In the genomic region with DNA sequence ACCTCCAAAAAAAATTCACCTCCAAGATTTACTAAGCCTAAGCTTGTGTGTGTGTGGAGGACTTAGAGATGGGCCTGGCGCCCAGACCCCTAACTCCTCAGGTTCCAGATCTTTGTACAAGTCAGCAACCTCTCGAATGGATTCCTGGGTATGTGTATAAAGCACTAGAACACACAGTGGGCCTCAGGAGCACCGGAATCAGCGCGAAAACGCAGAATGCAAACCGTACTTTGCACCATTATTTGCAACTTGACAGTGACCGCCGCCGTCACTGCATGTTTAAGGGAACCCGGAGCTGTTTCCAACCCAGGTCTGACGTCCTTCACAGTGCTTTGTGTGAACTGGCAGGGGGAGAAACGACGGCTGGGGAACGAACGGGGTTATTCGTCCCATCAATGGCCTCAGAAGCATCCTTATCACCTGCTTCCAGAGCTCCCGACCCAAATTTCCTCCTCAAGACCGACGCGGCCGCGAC, we compare ENCODE assay signal across 8 cellular contexts. TPM values are rescaled to one million over a fixed set of nuclear protein-coding genes. Genes with fewer than 3 reads are reported as not detected.
DNase-seq lines count a peak whose midpoint lies in the region; ATAC-seq and TF ChIP-seq lines count a peak whose summit lies in the region.

No MANE protein-coding gene starts in this region.

- H3K4me3 Mint-ChIP-seq in activated CD4-positive, alpha-beta T cell treated with anti-CD3 and anti-CD28 coated beads for 36 hours: peak overlapping the region; percentile 80
- peak overlapping the region; percentile 79 for H3K4me3 Mint-ChIP-seq in chondrocyte (ENCODE audit: unreplicated experiment)

- no peak for TF ChIP-seq POLR2A in upper lobe of left lung (IDR thresholded peaks at IDR 0.05)

- peak; percentile 18 for ATAC-seq in activated CD4-positive, alpha-beta T cell treated with anti-CD3 and anti-CD28 coated beads for 36 hours
- ATAC-seq in upper lobe of left lung (ENCODE audit: low FRiP score in 2 of 2): no peak

- H3K27ac ChIP-seq in upper lobe of left lung: peak overlapping the region; percentile 91 to 98 (median 96)

- peak overlapping the region; percentile 49 for H3K27ac Mint-ChIP-seq in activated CD4-positive, alpha-beta T cell treated with anti-CD3 and anti-CD28 coated beads for 36 hours
- peak overlapping the region; percentile 76 for H3K27ac Mint-ChIP-seq in chondrocyte (ENCODE audit: unreplicated experiment)

- WGBS in upper lobe of left lung, 2 donors: 6 to 12% methylated on average over 4 to 23 of the region's 23 CpGs

- peak; percentile 46 for DNase-seq in activated CD4-positive, alpha-beta T cell treated with anti-CD3 and anti-CD28 coated beads for 36 hours
- DNase-seq in activated CD4-positive, alpha-beta T cell treated with anti-CD3 and anti-CD28 coated beads for 1 hour: no peak
- DNase-seq in MG63 (no peak), chondrocyte (ENCODE audit: low spot score) (no peak), medulla oblongata (ENCODE audit: extremely low spot score) (peak; percentile 11), upper lobe of left lung (no peak), NCI-H510A (lab: John Stamatoyannopoulos, UW) (no peak), T-helper 9 cell (no peak)

- H3K36me3 ChIP-seq in MG63: peaks cover 59% of the 10 kb centered on the region
- peaks cover 25 to 59% (median 55%) of the 10 kb centered on the region in 4 donors for H3K36me3 ChIP-seq in upper lobe of left lung

- H3K27me3 ChIP-seq in MG63 (no peaks in the 10 kb centered on the region), upper lobe of left lung (no peaks in the 10 kb centered on the region)

- POLR2A ChIA-PET in activated CD4-positive, alpha-beta T cell treated with anti-CD3 and anti-CD28 coated beads for 36 hours (lab: Charles Lee): interaction anchor here (0.5 kb wide), 1 partner anchor 40 kb away, joined by 6 read pairs; no protein-coding TSS in a partner anchor

- CTCF ChIA-PET in activated CD4-positive, alpha-beta T cell treated with anti-CD3 and anti-CD28 coated beads for 36 hours (lab: Charles Lee): interaction anchor here (0.6 to 2.7 kb wide), 5 partner anchors 10 to 416 kb away, joined by 3 to 6 read pairs (median 4); partner anchors contain the start of gene ZNF551

- peaks cover 29% of the 10 kb centered on the region for H3K4me1 Mint-ChIP-seq in activated CD4-positive, alpha-beta T cell treated with anti-CD3 and anti-CD28 coated beads for 36 hours
- H3K4me1 Mint-ChIP-seq in chondrocyte (ENCODE audit: low read depth): peaks cover 31% of the 10 kb centered on the region

- peaks cover 90% of the 10 kb centered on the region for H3K36me3 Mint-ChIP-seq in activated CD4-positive, alpha-beta T cell treated with anti-CD3 and anti-CD28 coated beads for 36 hours (ENCODE audit: low read depth)
- H3K36me3 Mint-ChIP-seq in chondrocyte (ENCODE audit: low read depth): peaks cover 81% of the 10 kb centered on the region

- peaks cover 14 to 25% (median 18%) of the 10 kb centered on the region in 4 donors for H3K4me1 ChIP-seq in upper lobe of left lung

- H3K9me3 ChIP-seq in MG63: peaks cover 70% of the 10 kb centered on the region
- H3K9me3 ChIP-seq in upper lobe of left lung: peaks cover 8 to 71% (median 62%) of the 10 kb centered on the region in 4 donors

- H3K27me3 Mint-ChIP-seq in activated CD4-positive, alpha-beta T cell treated with anti-CD3 and anti-CD28 coated beads for 36 hours: no peaks in the 10 kb centered on the region
- no peaks in the 10 kb centered on the region for H3K27me3 Mint-ChIP-seq in chondrocyte (ENCODE audit: low read depth)

- TF ChIP-seq EP300 in upper lobe of left lung (IDR thresholded peaks at IDR 0.05): no peak

- peak overlapping the region; percentile 89 for H3K4me3 ChIP-seq in MG63
- peak overlapping the region; percentile 86 to 97 (median 96) for H3K4me3 ChIP-seq in upper lobe of left lung

- TF ChIP-seq CTCF in chondrocyte (IDR thresholded peaks at IDR 0.05) (no peak), upper lobe of left lung (IDR thresholded peaks at IDR 0.05) (no peak)

- H3K9me3 Mint-ChIP-seq in activated CD4-positive, alpha-beta T cell treated with anti-CD3 and anti-CD28 coated beads for 36 hours (ENCODE audit: low read depth): peaks cover 49% of the 10 kb centered on the region
- peaks cover 64% of the 10 kb centered on the region for H3K9me3 Mint-ChIP-seq in chondrocyte (ENCODE audit: low read depth)

- intact Hi-C loops in activated CD4-positive, alpha-beta T cell treated with anti-CD3 and anti-CD28 coated beads for 36 hours (cut with DNase I, micrococcal nuclease): loop anchor here (1.0 to 5.0 kb wide), 10 partner anchors 55 to 1407 kb away; partner anchors contain the start of genes ZNF256 (in 2 of the 2), RPS5 (in 1 of the 2), TRAPPC2B (in 1 of the 2) and ZNF17 (in 1 of the 2)

RNA-seq across cellular contexts. Expression of gene ZNF606, which starts 0.7 kb away (rescaled TPM):
- 1 to 10 TPM; 6.0 to 8.9 TPM for total RNA-seq in activated CD4-positive, alpha-beta T cell treated with anti-CD3 and anti-CD28 coated beads for 36 hours
- total RNA-seq in MG63 (2014; rRNA removed; shearing (Covaris generic); ENCODE audit: low replicate concordance): 11.5 and 12.4 TPM in 2 replicates
- total RNA-seq in chondrocyte: 10.8 to 15.9 TPM (median 11.4 TPM) in 3 replicates
- total RNA-seq in upper lobe of left lung: 10 to 100 TPM in 5 of 6 donors, 1 to 10 TPM in 1; 9.6 to 40.9 (median 15.4) TPM

RNA-seq across cellular contexts. Expression of gene C19orf18, which starts 27.6 kb away (rescaled TPM):
- under 1 TPM; 0.33 to 0.46 TPM for total RNA-seq in activated CD4-positive, alpha-beta T cell treated with anti-CD3 and anti-CD28 coated beads for 36 hours
- not detected in 2 replicates for total RNA-seq in MG63 (2014; rRNA removed; shearing (Covaris generic); ENCODE audit: low replicate concordance)
- total RNA-seq in chondrocyte (1.4 to 2.1 TPM (median 1.7 TPM) in 3 replicates), upper lobe of left lung (1 to 10 TPM in 3 of 6 donors, under 1 TPM in 2, not detected in 1; 0.46 to 7.7 (median 1.2) TPM)

RNA-seq across cellular contexts. Expression of gene ZSCAN1, which starts 31.9 kb away (rescaled TPM):
- total RNA-seq in activated CD4-positive, alpha-beta T cell treated with anti-CD3 and anti-CD28 coated beads for 36 hours: not detected
- not detected in 2 replicates for total RNA-seq in MG63 (2014; rRNA removed; shearing (Covaris generic); ENCODE audit: low replicate concordance)
- 0.37 to 1.3 TPM in 2 of 3 replicates, not detected in the other for total RNA-seq in chondrocyte
- 1 to 10 TPM in 2 of 6 donors, under 1 TPM in 1, not detected in 3; 0.61 to 2.1 (median 1.4) TPM for total RNA-seq in upper lobe of left lung

RNA-seq across cellular contexts. Expression of gene ZNF256, which starts 54.4 kb away (rescaled TPM):
- total RNA-seq in activated CD4-positive, alpha-beta T cell treated with anti-CD3 and anti-CD28 coated beads for 36 hours: 1 to 10 TPM; 6.3 to 6.9 TPM
- 1.1 and 3.2 TPM in 2 replicates for total RNA-seq in MG63 (2014; rRNA removed; shearing (Covaris generic); ENCODE audit: low replicate concordance)
- 4.6 to 7.7 TPM (median 5.1 TPM) in 3 replicates for total RNA-seq in chondrocyte
- total RNA-seq in upper lobe of left lung: 1 to 10 TPM; 1.1 to 4.9 (median 3.4) TPM

RNA-seq across cellular contexts. Expression of gene ZNF135, which starts 57.1 kb away (rescaled TPM):
- 1 to 10 TPM; 1.3 to 1.5 TPM for total RNA-seq in activated CD4-positive, alpha-beta T cell treated with anti-CD3 and anti-CD28 coated beads for 36 hours
- not detected in 2 replicates for total RNA-seq in MG63 (2014; rRNA removed; shearing (Covaris generic); ENCODE audit: low replicate concordance)
- total RNA-seq in chondrocyte (4.6 to 6.7 TPM (median 4.9 TPM) in 3 replicates), upper lobe of left lung (10 to 100 TPM in 1 of 6 donors, 1 to 10 TPM in 5; 1.7 to 11.5 (median 3.4) TPM)

Comparison
In these comparisons a context has a peak if more than half of its experiments do, and no peak if none do; other contexts are left out.
1. DNase-seq: peak in activated CD4-positive, alpha-beta T cell treated with anti-CD3 and anti-CD28 coated beads for 36 hours (single experiment) and medulla oblongata (single experiment); none in activated CD4-positive, alpha-beta T cell treated with anti-CD3 and anti-CD28 coated beads for 1 hour (single experiment), MG63 (single experiment), chondrocyte (single experiment), upper lobe of left lung (0 of 2), NCI-H510A (single experiment) and T-helper 9 cell (single experiment).